In genomic region chr12:4288296-4289019, GRCh38 we compare ENCODE assay signal across 10 cellular contexts. TPM values are rescaled to one million over a fixed set of nuclear protein-coding genes. Genes with fewer than 3 reads are reported as not detected.
DNase-seq lines count a peak whose midpoint lies in the region; ATAC-seq and TF ChIP-seq lines count a peak whose summit lies in the region.
"Had no signal": no experiment of that assay in that cellular context is flagged by ENCODE, and none has a peak within 500 bp of the region (broad histone marks: within the 10 kb centered on the region; RNA-seq: fewer than 3 reads in every experiment).

No MANE protein-coding gene starts in this region.

- no peak overlapping the region for H2AFZ ChIP-seq in PC-3 (ENCODE audit: low read length)

- intact Hi-C loops in lower lobe of right lung (cut with DNase I): no loop called here
- intact Hi-C loops in PC-3 (cut with micrococcal nuclease): no loop called here

- H3F3A ChIP-seq in PC-3 (ENCODE audit: low read length, unreplicated experiment): no peaks in the 10 kb centered on the region

- H3K9me2 ChIP-seq in PC-3 (replicated peaks; ENCODE audit: low read length): no peaks in the 10 kb centered on the region

- POLR2A ChIA-PET in PC-3 (lab: Charles Lee; ENCODE audit: unreplicated experiment): no interaction called here

- H3K9me3 Mint-ChIP-seq in activated naive CD8-positive, alpha-beta T cell treated with anti-CD3 and anti-CD28 coated beads for 36 hours: no peaks in the 10 kb centered on the region

- H3K4me3 Mint-ChIP-seq in activated naive CD8-positive, alpha-beta T cell treated with anti-CD3 and anti-CD28 coated beads for 36 hours: peak overlapping the region; percentile 38

- TF ChIP-seq POLR2A in suprapubic skin (IDR thresholded peaks at IDR 0.05): no peak

- CTCF ChIA-PET in PC-3 (lab: Charles Lee): no interaction called here

- no peaks in the 10 kb centered on the region for H4K20me1 ChIP-seq in PC-3 (ENCODE audit: low read length)

- H3K27ac ChIP-seq in lower lobe of right lung: peak overlapping the region; percentile 73
- H3K27ac ChIP-seq in suprapubic skin: no peak overlapping the region
- no peak overlapping the region for H3K27ac ChIP-seq in PC-3 (ENCODE audit: low read length)

- peak; percentile 45 to 47 for ATAC-seq in lower lobe of right lung
- ATAC-seq in PC-3: no peak
- ATAC-seq in GM19328 (IDR thresholded peaks at IDR 0.05; ENCODE audit: unreplicated experiment): no peak

- peak overlapping the region; percentile 16 for H3K4me3 ChIP-seq in lower lobe of right lung
- peak overlapping the region; percentile 3 for H3K4me3 ChIP-seq in suprapubic skin
- H3K4me3 ChIP-seq in PC-3 (ENCODE audit: low read length): no peak overlapping the region

- peaks cover 21% of the 10 kb centered on the region for H3K4me1 ChIP-seq in lower lobe of right lung
- H3K4me1 ChIP-seq in suprapubic skin: peaks cover 14% of the 10 kb centered on the region
- no peaks in the 10 kb centered on the region for H3K4me1 ChIP-seq in PC-3 (ENCODE audit: insufficient read depth, low read length)

- H3K36me3 ChIP-seq in lower lobe of right lung (peaks cover 87% of the 10 kb centered on the region), suprapubic skin (peaks cover 48% of the 10 kb centered on the region), PC-3 (ENCODE audit: low read depth, low read length) (no peaks in the 10 kb centered on the region)

- H3K9me3 ChIP-seq in lower lobe of right lung (no peaks in the 10 kb centered on the region), suprapubic skin (no peaks in the 10 kb centered on the region), PC-3 (ENCODE audit: low read length) (no peaks in the 10 kb centered on the region)

- no TSS peak for BruUV-seq in PC-3 (replicated peaks; lab: Mats Ljungman, UMichigan)

- H3K9ac ChIP-seq in PC-3 (ENCODE audit: low read length): no peak overlapping the region

- no peaks in the 10 kb centered on the region for H3K27me3 ChIP-seq in lower lobe of right lung (ENCODE audit: low read depth)
- H3K27me3 ChIP-seq in suprapubic skin: no peaks in the 10 kb centered on the region
- H3K27me3 ChIP-seq in PC-3 (ENCODE audit: low read length): peaks cover 53% of the 10 kb centered on the region

- H3K36me3 Mint-ChIP-seq in activated naive CD8-positive, alpha-beta T cell treated with anti-CD3 and anti-CD28 coated beads for 36 hours: peaks cover 81% of the 10 kb centered on the region

- peak; percentile 57 for DNase-seq in activated CD8-positive, alpha-beta memory T cell treated with anti-CD3 and anti-CD28 coated beads for 24 hours
- DNase-seq in activated CD8-positive, alpha-beta memory T cell treated with anti-CD3 and anti-CD28 coated beads, Interleukin-2, amount 50 U/mL, for 4 hours: no peak
- no peak for DNase-seq in activated naive CD8-positive, alpha-beta T cell treated with anti-CD3 and anti-CD28 coated beads for 36 hours
- DNase-seq in lower lobe of right lung (no peak), suprapubic skin (ENCODE audit: low spot score in 2 of 2) (peak; percentile 47 to 72), PC-3 (no peak), T1000 (lab: John Stamatoyannopoulos, UW) (no peak)
- DNase-seq: mesendoderm; stimulated activated CD4-positive, alpha-beta T cell treated with anti-CD3 and anti-CD28 coated beads, Interleukin-2, amount 100 ng/mL, for 24 hours had no signal

- no peaks in the 10 kb centered on the region for H3K27me3 Mint-ChIP-seq in activated naive CD8-positive, alpha-beta T cell treated with anti-CD3 and anti-CD28 coated beads for 36 hours

- H3K4me2 ChIP-seq in PC-3 (ENCODE audit: low read length): no peak overlapping the region

- H3K79me2 ChIP-seq in PC-3 (ENCODE audit: low read length): no peaks in the 10 kb centered on the region

- TF ChIP-seq CTCF in lower lobe of right lung (IDR thresholded peaks at IDR 0.05) (no peak), suprapubic skin (IDR thresholded peaks at IDR 0.05) (no peak), PC-3 (conservative IDR thresholded peaks at IDR 0.05; ENCODE audit: low read depth, low read length) (no peak)

- peak overlapping the region; percentile 68 for H3K27ac Mint-ChIP-seq in activated naive CD8-positive, alpha-beta T cell treated with anti-CD3 and anti-CD28 coated beads for 36 hours

- H3K4me1 Mint-ChIP-seq in activated naive CD8-positive, alpha-beta T cell treated with anti-CD3 and anti-CD28 coated beads for 36 hours: peaks cover 84% of the 10 kb centered on the region

- 70% methylated on average over 14 of the region's 17 CpGs for WGBS in suprapubic skin

- TF ChIP-seq EP300 in suprapubic skin (IDR thresholded peaks at IDR 0.05): no peak

RNA-seq across cellular contexts. Expression of gene CCND2, which starts 14.9 kb away (rescaled TPM):
- total RNA-seq in activated naive CD8-positive, alpha-beta T cell treated with anti-CD3 and anti-CD28 coated beads for 36 hours: 100 to 1,000 TPM; 749 TPM
- 57.7 TPM for total RNA-seq in lower lobe of right lung
- 10 to 100 TPM; 46.4 to 88.8 (median 55.5) TPM for total RNA-seq in suprapubic skin
- not detected in 2 replicates for total RNA-seq in PC-3 (2014; rRNA removed)

RNA-seq across cellular contexts. Expression of gene TIGAR, which starts 32.6 kb away (rescaled TPM):
- 10 to 100 TPM; 14.0 to 15.8 TPM for total RNA-seq in activated naive CD8-positive, alpha-beta T cell treated with anti-CD3 and anti-CD28 coated beads for 36 hours
- total RNA-seq in lower lobe of right lung: 18.6 TPM
- total RNA-seq in suprapubic skin: 1 to 10 TPM; 1.3 to 6.6 (median 4.7) TPM
- 3.7 and 4.6 TPM in 2 replicates for total RNA-seq in PC-3 (2014; rRNA removed)

Comparison
In these comparisons a context has a peak if more than half of its experiments do, and no peak if none do; other contexts are left out.
1. DNase-seq: peak in activated CD8-positive, alpha-beta memory T cell treated with anti-CD3 and anti-CD28 coated beads for 24 hours (single experiment) and suprapubic skin (2 of 2); none in activated CD8-positive, alpha-beta memory T cell treated with anti-CD3 and anti-CD28 coated beads, Interleukin-2, amount 50 U/mL, for 4 hours (single experiment), activated naive CD8-positive, alpha-beta T cell treated with anti-CD3 and anti-CD28 coated beads for 36 hours (single experiment), lower lobe of right lung (single experiment), PC-3 (single experiment) and T1000 (single experiment).
2. ATAC-seq: peak in lower lobe of right lung (2 of 2); none in PC-3 (single experiment) and GM19328 (single experiment).
3. RNA of gene CCND2, which starts 14.9 kb away (total RNA-seq): 749 TPM in activated naive CD8-positive, alpha-beta T cell treated with anti-CD3 and anti-CD28 coated beads for 36 hours, 46.4 to 88.8 TPM in suprapubic skin and 57.7 TPM in lower lobe of right lung (single experiment); not detected in PC-3; every median in the first group is over 10 times any median in the second.